In genomic region chr7:3964980-3965606, GRCh38 we compare ENCODE assay signal across 22 cellular contexts.
"Had no signal": no experiment of that assay in that cellular context is flagged by ENCODE, and none has a peak within 500 bp of the region (broad histone marks: within the 10 kb centered on the region; RNA-seq: fewer than 3 reads in every experiment).

No MANE protein-coding gene starts in this region.

- H3K27ac ChIP-seq: KMS-11, SJSA1 had no signal

- H3K4me3 ChIP-seq: SJSA1 had no signal

- H3K27me3 ChIP-seq: SJSA1 had no signal

- DNase-seq: IMR-90, Kasumi-1, MM.1S, NCI-H1092 treated with DMSO at 0.1 percent for 48 hours, NCI-H1436, NCI-H187, NCI-H2029, NCI-H2081 treated with DMSO at 0.1 percent for 48 hours, NCI-H2171, NCI-H226, NCI-H446, NCI-H510A, NCI-H524 treated with DMSO at 0.1 percent for 48 hours, NCI-H69, NCI-H774, Right ventricle myocardium superior, RPMI8226, SIG-M5, SK-N-SH had no signal

- H3K4me1 ChIP-seq: SJSA1 had no signal

- H3K9ac ChIP-seq: KMS-11, SK-N-SH had no signal

- FAIRE-seq: RCC 7860 had no signal

- H3K4me2 ChIP-seq: KMS-11, SK-N-SH had no signal

- H3K9me3 ChIP-seq: SJSA1, SK-N-SH had no signal
